ENCODE assay signal across 8 cellular contexts in genomic region chr1:23367451-23367790, GRCh38. TPM values are rescaled to one million over a fixed set of nuclear protein-coding genes. Genes with fewer than 3 reads are reported as not detected.
DNase-seq lines count a peak whose midpoint lies in the region; ATAC-seq and TF ChIP-seq lines count a peak whose summit lies in the region.

No MANE protein-coding gene starts in this region.

- CTCF ChIA-PET in HCT116 (lab: Charles Lee): no interaction called here

- no peaks in the 10 kb centered on the region for H3K9me2 ChIP-seq in HCT116 (ENCODE audit: insufficient read depth)

- no peak for TF ChIP-seq POLR2A in HCT116 (IDR thresholded peaks at IDR 0.05; ENCODE audit: borderline replicate concordance, extremely low read depth, insufficient read depth, insufficient read length)

- H3K9me3 ChIP-seq in HCT116 (ENCODE audit: control insufficient read depth in 1 of 2, insufficient read depth in 1 of 2, low read depth in 1 of 2, low read length in 2 of 2) (peaks cover 3 to 23% of the 10 kb centered on the region in 2 experiments; a peak in 3 of 4 replicates), T-helper 17 cell (ENCODE audit: control insufficient read depth, low read length, poor library complexity, severe bottlenecking) (peaks cover 11% of the 10 kb centered on the region), skeletal muscle tissue (ENCODE audit: control insufficient read depth in 3 of 3, low read length in 3 of 3) (peaks cover 4 to 11% (median 7%) of the 10 kb centered on the region in 3 donors)

- no peak for TF ChIP-seq RAD21 in HCT116 (IDR thresholded peaks at IDR 0.05; ENCODE audit: low read depth)

- no peaks in the 10 kb centered on the region for H3K27me3 Mint-ChIP-seq in T-helper 17 cell

- H3K4me1 Mint-ChIP-seq in T-helper 17 cell: peaks cover 20% of the 10 kb centered on the region

- H3K36me3 Mint-ChIP-seq in T-helper 17 cell (ENCODE audit: low read depth): no peaks in the 10 kb centered on the region

- H3K9ac ChIP-seq in HCT116 (ENCODE audit: low read length) (peak overlapping the region; percentile 92), skeletal muscle tissue (ENCODE audit: low read depth in 1 of 3, low read length in 3 of 3) (peak overlapping the region; percentile 95 to 99 (median 99))

- H3K4me1 ChIP-seq in HCT116 (ENCODE audit: control insufficient read depth in 1 of 2, insufficient read depth in 2 of 2, low read length in 2 of 2) (peaks cover 23 to 33% of the 10 kb centered on the region in 2 experiments), skeletal muscle tissue (ENCODE audit: control insufficient read depth in 3 of 3, insufficient read depth in 3 of 3, low read length in 3 of 3) (peaks cover 39 to 51% (median 48%) of the 10 kb centered on the region in 3 donors)

- RAD21 ChIA-PET in HCT116 (lab: Charles Lee; ENCODE audit: low non-redundant PET in 1 of 2, low total read pairs in 2 of 2, uncharacterized antibody in 2 of 2, unreplicated experiment in 2 of 2): no interaction called here

- H3K27me3 ChIP-seq in HCT116 (ENCODE audit: insufficient read depth, low read length) (no peaks in the 10 kb centered on the region), skeletal muscle tissue (ENCODE audit: control insufficient read depth in 3 of 3, insufficient read depth in 3 of 3, low read length in 3 of 3) (no peaks in the 10 kb centered on the region)

- peak overlapping the region; percentile 100 for H3K4me2 ChIP-seq in HCT116 (ENCODE audit: low read length)

- no peaks in the 10 kb centered on the region for H4K20me1 ChIP-seq in HCT116 (ENCODE audit: insufficient read depth)

- DNase-seq in HCT116 (ENCODE audit: low read depth, low spot score) (no peak), T-helper 17 cell (no peak), fibroblast of villous mesenchyme (ENCODE audit: low read depth) (no peak), NCI-H2171 (lab: John Stamatoyannopoulos, UW) (no peak), AG08396 (ENCODE audit: low spot score) (no peak)
- DNase-seq in stimulated activated CD4-positive, alpha-beta T cell treated with anti-CD3 and anti-CD28 coated beads, Interleukin-4, amount 100 ng/mL, for 1 hour: no peak
- DNase-seq in activated CD4-positive, alpha-beta T cell treated with anti-CD3 and anti-CD28 coated beads for 48 hours: no peak

- POLR2A ChIA-PET in HCT116 (lab: Charles Lee): interaction anchor here (1.5 to 3.3 kb wide), 3 partner anchors 10 to 22 kb away, joined by 5 to 30 read pairs (median 13); partner anchors contain the start of gene HNRNPR

- no TSS peak for BruUV-seq in HCT116 (replicated peaks; lab: Mats Ljungman, UMichigan)

- peaks cover 16% of the 10 kb centered on the region for H3K79me2 ChIP-seq in HCT116 (ENCODE audit: insufficient read depth, low read length)

- H3K4me3 ChIP-seq in HCT116 (replicated peaks in 1 of 2; ENCODE audit: low read depth in 1 of 2, low read length in 2 of 2) (peak overlapping the region; percentile 65 to 69), fibroblast of villous mesenchyme (ENCODE audit: low read depth, low read length) (peak overlapping the region; percentile 81), skeletal muscle tissue (ENCODE audit: low read length in 3 of 3) (peak overlapping the region; percentile 99 to 100 (median 100))

- H3K27ac ChIP-seq in HCT116 (ENCODE audit: low read depth, low read length): peak overlapping the region; percentile 55
- peak overlapping the region; percentile 98 for H3K27ac ChIP-seq in skeletal muscle tissue (ENCODE audit: low read depth, low read length)

- H3K4me3 Mint-ChIP-seq in T-helper 17 cell: peak overlapping the region; percentile 98

- intact Hi-C loops in HCT116 (cut with micrococcal nuclease): no loop called here

- H3K36me3 ChIP-seq in HCT116 (ENCODE audit: control insufficient read depth in 1 of 2, insufficient read depth in 2 of 2, low read length in 2 of 2) (peaks cover 0 to 20% of the 10 kb centered on the region in 2 experiments; a peak in 2 of 4 replicates), skeletal muscle tissue (ENCODE audit: control insufficient read depth in 3 of 3, insufficient read depth in 3 of 3, low read length in 3 of 3) (peaks cover 34 to 43% (median 36%) of the 10 kb centered on the region in 3 donors)

- TF ChIP-seq CTCF in HCT116 (IDR thresholded peaks at IDR 0.05 in 2 of 3, conservative IDR thresholded peaks at IDR 0.05 in 1 of 3; ENCODE audit: borderline replicate concordance in 1 of 3, insufficient read depth in 1 of 3, low read depth in 2 of 3, low read length in 2 of 3) (no peak), fibroblast of villous mesenchyme (IDR thresholded peaks at IDR 0.05; ENCODE audit: insufficient read depth, low read depth, low read length) (no peak)

- no peak overlapping the region for H2AFZ ChIP-seq in HCT116 (ENCODE audit: low read depth, low read length, poor library complexity, severe bottlenecking)

- H3K27ac Mint-ChIP-seq in T-helper 17 cell: peak overlapping the region; percentile 91

- ATAC-seq in HCT116 (no peak), T-helper 17 cell (no peak)

TF ChIP-seq in HCT116, 20 proteins besides CTCF, POLR2A, EP300 and RAD21:
- no peak for TF ChIP-seq ZNF274 (IDR thresholded peaks at IDR 0.05; ENCODE audit: low read depth, low read length)
- no peak for TF ChIP-seq REST (IDR thresholded peaks at IDR 0.05; ENCODE audit: low read depth)
- no peak for TF ChIP-seq JUND (IDR thresholded peaks at IDR 0.05)
- TF ChIP-seq, protein P1, sequence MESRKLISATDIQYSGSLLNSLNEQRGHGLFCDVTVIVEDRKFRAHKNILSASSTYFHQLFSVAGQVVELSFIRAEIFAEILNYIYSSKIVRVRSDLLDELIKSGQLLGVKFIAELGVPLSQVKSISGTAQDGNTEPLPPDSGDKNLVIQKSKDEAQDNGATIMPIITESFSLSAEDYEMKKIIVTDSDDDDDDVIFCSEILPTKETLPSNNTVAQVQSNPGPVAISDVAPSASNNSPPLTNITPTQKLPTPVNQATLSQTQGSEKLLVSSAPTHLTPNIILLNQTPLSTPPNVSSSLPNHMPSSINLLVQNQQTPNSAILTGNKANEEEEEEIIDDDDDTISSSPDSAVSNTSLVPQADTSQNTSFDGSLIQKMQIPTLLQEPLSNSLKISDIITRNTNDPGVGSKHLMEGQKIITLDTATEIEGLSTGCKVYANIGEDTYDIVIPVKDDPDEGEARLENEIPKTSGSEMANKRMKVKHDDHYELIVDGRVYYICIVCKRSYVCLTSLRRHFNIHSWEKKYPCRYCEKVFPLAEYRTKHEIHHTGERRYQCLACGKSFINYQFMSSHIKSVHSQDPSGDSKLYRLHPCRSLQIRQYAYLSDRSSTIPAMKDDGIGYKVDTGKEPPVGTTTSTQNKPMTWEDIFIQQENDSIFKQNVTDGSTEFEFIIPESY (IDR thresholded peaks at IDR 0.05; ENCODE audit: extremely low read depth, insufficient replicate concordance, low read length): no peak
- no peak for TF ChIP-seq TCF7L2 (IDR thresholded peaks at IDR 0.05; ENCODE audit: borderline replicate concordance, extremely low read depth, insufficient read depth, insufficient read length)
- no peak for TF ChIP-seq ATF3 (IDR thresholded peaks at IDR 0.05)
- TF ChIP-seq ZFX (IDR thresholded peaks at IDR 0.05): no peak
- TF ChIP-seq YY1 (IDR thresholded peaks at IDR 0.05; ENCODE audit: extremely low read depth, insufficient replicate concordance, low read depth, low read length): no peak
- TF ChIP-seq SP1 (IDR thresholded peaks at IDR 0.05; ENCODE audit: low read depth): no peak
- TF ChIP-seq EZH2phosphoT487 (IDR thresholded peaks at IDR 0.05; ENCODE audit: borderline replicate concordance): no peak
- TF ChIP-seq CBX3 (IDR thresholded peaks at IDR 0.05; ENCODE audit: low read depth): no peak

RNA-seq across cellular contexts. Expression of gene ZNF436, which starts 2.2 kb away (rescaled TPM):
- 8.1 TPM for total RNA-seq in HCT116 (2021; ENCODE audit: unreplicated experiment)
- polyA plus RNA-seq in HCT116 (2012): 3.5 and 4.8 TPM in 2 replicates
- 1 to 10 TPM; 3.1 to 3.3 TPM for total RNA-seq in T-helper 17 cell
- 19.6 and 24.6 TPM in 2 replicates for total RNA-seq in fibroblast of villous mesenchyme
- total RNA-seq in skeletal muscle tissue: 67.3 TPM

RNA-seq across cellular contexts. Expression of gene HNRNPR, which starts 23.3 kb away (rescaled TPM):
- total RNA-seq in HCT116 (2021; ENCODE audit: unreplicated experiment): 194 TPM
- 79.2 and 97.3 TPM in 2 replicates for polyA plus RNA-seq in HCT116 (2012)
- 100 to 1,000 TPM; 104 to 119 TPM for total RNA-seq in T-helper 17 cell
- total RNA-seq in fibroblast of villous mesenchyme: 80.5 and 119 TPM in 2 replicates
- total RNA-seq in skeletal muscle tissue: 83.5 TPM

RNA-seq across cellular contexts. Expression of gene TCEA3, which starts 57.1 kb away (rescaled TPM):
- total RNA-seq in HCT116 (2021; ENCODE audit: unreplicated experiment): 3.7 TPM
- 4.4 and 4.6 TPM in 2 replicates for polyA plus RNA-seq in HCT116 (2012)
- total RNA-seq in T-helper 17 cell: 10 to 100 TPM; 12.3 to 13.5 TPM
- 8.6 and 11.3 TPM in 2 replicates for total RNA-seq in fibroblast of villous mesenchyme
- 314 TPM for total RNA-seq in skeletal muscle tissue

Comparison
In these comparisons a context has a peak if more than half of its experiments do, and no peak if none do; other contexts are left out.
1. RNA of gene TCEA3, which starts 57.1 kb away (total RNA-seq): 314 TPM in skeletal muscle tissue (single experiment); 12.3 to 13.5 TPM in T-helper 17 cell, 8.6 to 11.3 TPM in fibroblast of villous mesenchyme and 3.7 TPM in HCT116 (single experiment); every median in the first group is over 10 times any median in the second.
2. Peak in every context shown above with its lines, with median percentiles within 50 percentile points of each other: H3K4me3 ChIP-seq.